Comparison of ENCODE assay signal across 10 cellular contexts in genomic region chr5:16866795-16867584, GRCh38.
DNase-seq lines count a peak whose midpoint lies in the region; ATAC-seq and TF ChIP-seq lines count a peak whose summit lies in the region.
"Had no signal": no experiment of that assay in that cellular context is flagged by ENCODE, and none has a peak within 500 bp of the region (broad histone marks: within the 10 kb centered on the region; RNA-seq: fewer than 3 reads in every experiment).

No MANE protein-coding gene starts in this region.

- peaks cover 5 to 7% of the 10 kb centered on the region in 2 donors for H3K4me1 ChIP-seq in ascending aorta
- peaks cover 46% of the 10 kb centered on the region for H3K4me1 ChIP-seq in lower lobe of right lung

- intact Hi-C loops in ascending aorta (cut with DNase I) (no loop called here), lower lobe of right lung (cut with DNase I) (no loop called here)

- H3K27ac ChIP-seq in ascending aorta, result peak overlapping the region; percentile 54 to 55
- peak overlapping the region; percentile 54 for H3K27ac ChIP-seq in lower lobe of right lung

- H3K27me3 Mint-ChIP-seq in stimulated activated memory B cell treated with anti-CD40 and anti-IgM and Interleukin-4, amounts not matched to agents 10 μg/mL and 1 μg/mL and 100 μg/mL, for 72 hours, result no peaks in the 10 kb centered on the region
- H3K27me3 Mint-ChIP-seq: activated naive CD8-positive, alpha-beta T cell had no signal

- no peak overlapping the region for H3K4me3 Mint-ChIP-seq in stimulated activated memory B cell treated with anti-CD40 and anti-IgM and Interleukin-4, amounts not matched to agents 10 μg/mL and 1 μg/mL and 100 μg/mL, for 72 hours
- no peak overlapping the region for H3K4me3 Mint-ChIP-seq in stimulated activated effector memory CD8-positive, alpha-beta T cell treated with anti-CD3 and anti-CD28 coated beads, Interleukin-12 subunit alpha, Interleukin-12 subunit beta, amount 100 ng/mL, for 72 hours
- H3K4me3 Mint-ChIP-seq: activated naive CD8-positive, alpha-beta T cell; naive thymus-derived CD8-positive, alpha-beta T cell had no signal

- H3K9me3 Mint-ChIP-seq in stimulated activated memory B cell treated with anti-CD40 and anti-IgM and Interleukin-4, amounts not matched to agents 10 μg/mL and 1 μg/mL and 100 μg/mL, for 72 hours, result peaks cover 8% of the 10 kb centered on the region
- peaks cover 3% of the 10 kb centered on the region for H3K9me3 Mint-ChIP-seq in stimulated activated effector memory CD8-positive, alpha-beta T cell treated with anti-CD3 and anti-CD28 coated beads, Interleukin-12 subunit alpha, Interleukin-12 subunit beta, amount 100 ng/mL, for 72 hours

- no peak for TF ChIP-seq CTCF in ascending aorta (IDR thresholded peaks at IDR 0.05)
- TF ChIP-seq CTCF in lower lobe of right lung (IDR thresholded peaks at IDR 0.05), result no peak

- H3K4me3 ChIP-seq in ascending aorta (peak overlapping the region in 1 of 2 donors; percentile 21), lower lobe of right lung (no peak overlapping the region)

- H3K9me3 ChIP-seq in ascending aorta, result no peaks in the 10 kb centered on the region
- H3K9me3 ChIP-seq in lower lobe of right lung, result no peaks in the 10 kb centered on the region

- H3K36me3 Mint-ChIP-seq in stimulated activated memory B cell treated with anti-CD40 and anti-IgM and Interleukin-4, amounts not matched to agents 10 μg/mL and 1 μg/mL and 100 μg/mL, for 72 hours, result peaks cover 2% of the 10 kb centered on the region
- H3K36me3 Mint-ChIP-seq in stimulated activated effector memory CD8-positive, alpha-beta T cell treated with anti-CD3 and anti-CD28 coated beads, Interleukin-12 subunit alpha, Interleukin-12 subunit beta, amount 100 ng/mL, for 72 hours, result no peaks in the 10 kb centered on the region
- H3K36me3 Mint-ChIP-seq: activated naive CD8-positive, alpha-beta T cell; naive thymus-derived CD8-positive, alpha-beta T cell had no signal

- no peaks in the 10 kb centered on the region for H3K36me3 ChIP-seq in ascending aorta
- no peaks in the 10 kb centered on the region for H3K36me3 ChIP-seq in lower lobe of right lung

- ATAC-seq in lower lobe of right lung (peak; percentile 51 to 56), GM21619 (IDR thresholded peaks at IDR 0.05; ENCODE audit: unreplicated experiment) (no peak)
- ATAC-seq in stimulated activated memory B cell treated with anti-CD40 and anti-IgM and Interleukin-4, amounts not matched to agents 10 μg/mL and 1 μg/mL and 100 μg/mL, for 72 hours, result no peak
- no peak for ATAC-seq in stimulated activated effector memory CD8-positive, alpha-beta T cell treated with anti-CD3 and anti-CD28 coated beads, Interleukin-12 subunit alpha, Interleukin-12 subunit beta, amount 100 ng/mL, for 72 hours
- ATAC-seq: naive thymus-derived CD8-positive, alpha-beta T cell had no signal

- H3K4me1 Mint-ChIP-seq in stimulated activated memory B cell treated with anti-CD40 and anti-IgM and Interleukin-4, amounts not matched to agents 10 μg/mL and 1 μg/mL and 100 μg/mL, for 72 hours, result no peaks in the 10 kb centered on the region
- H3K4me1 Mint-ChIP-seq in stimulated activated effector memory CD8-positive, alpha-beta T cell treated with anti-CD3 and anti-CD28 coated beads, Interleukin-12 subunit alpha, Interleukin-12 subunit beta, amount 100 ng/mL, for 72 hours, result no peaks in the 10 kb centered on the region
- H3K4me1 Mint-ChIP-seq: naive thymus-derived CD8-positive, alpha-beta T cell had no signal

- H3K27ac Mint-ChIP-seq in stimulated activated memory B cell treated with anti-CD40 and anti-IgM and Interleukin-4, amounts not matched to agents 10 μg/mL and 1 μg/mL and 100 μg/mL, for 72 hours, result no peak overlapping the region
- H3K27ac Mint-ChIP-seq in stimulated activated effector memory CD8-positive, alpha-beta T cell treated with anti-CD3 and anti-CD28 coated beads, Interleukin-12 subunit alpha, Interleukin-12 subunit beta, amount 100 ng/mL, for 72 hours, result no peak overlapping the region
- H3K27ac Mint-ChIP-seq: activated naive CD8-positive, alpha-beta T cell; naive thymus-derived CD8-positive, alpha-beta T cell had no signal

- peak; percentile 66 for DNase-seq in AG08395 (ENCODE audit: low spot score)
- DNase-seq in NCI-H1417 (lab: John Stamatoyannopoulos, UW), result peak; percentile 62 to 90 (median 82)
- DNase-seq in ascending aorta (ENCODE audit: low spot score in 2 of 2), result peak in 1 of 2 donors; percentile 65
- DNase-seq in lower lobe of right lung, result peak; percentile 61
- no peak for DNase-seq in kidney glomerular epithelial cell (lab: John Stamatoyannopoulos, UW)
- DNase-seq in stimulated activated effector memory CD8-positive, alpha-beta T cell treated with anti-CD3 and anti-CD28 coated beads, Interleukin-12 subunit alpha, Interleukin-12 subunit beta, amount 100 ng/mL, for 72 hours (ENCODE audit: low spot score in 2 of 2), result no peak
- DNase-seq: naive thymus-derived CD8-positive, alpha-beta T cell had no signal

- no peaks in the 10 kb centered on the region for H3K27me3 ChIP-seq in ascending aorta
- H3K27me3 ChIP-seq in lower lobe of right lung (ENCODE audit: low read depth), result no peaks in the 10 kb centered on the region

Comparison
In these comparisons a context has a peak if more than half of its experiments do, and no peak if none do; other contexts are left out.
1. DNase-seq: peak in AG08395 (single experiment), NCI-H1417 (3 of 3) and lower lobe of right lung (single experiment); none in kidney glomerular epithelial cell (single experiment) and stimulated activated effector memory CD8-positive, alpha-beta T cell treated with anti-CD3 and anti-CD28 coated beads, Interleukin-12 subunit alpha, Interleukin-12 subunit beta, amount 100 ng/mL, for 72 hours (0 of 2).
2. ATAC-seq: peak in lower lobe of right lung (2 of 2); none in GM21619 (single experiment), stimulated activated memory B cell treated with anti-CD40 and anti-IgM and Interleukin-4, amounts not matched to agents 10 μg/mL and 1 μg/mL and 100 μg/mL, for 72 hours (single experiment) and stimulated activated effector memory CD8-positive, alpha-beta T cell treated with anti-CD3 and anti-CD28 coated beads, Interleukin-12 subunit alpha, Interleukin-12 subunit beta, amount 100 ng/mL, for 72 hours (single experiment).